8 cellular contexts compared by ENCODE assay signal in genomic region chr12:93784339-93785086, GRCh38.
DNase-seq lines count a peak whose midpoint lies in the region; ATAC-seq and TF ChIP-seq lines count a peak whose summit lies in the region.

No MANE protein-coding gene starts in this region.

- H3K79me2 ChIP-seq in KMS-11 (ENCODE audit: insufficient read depth, low read depth) = no peaks in the 10 kb centered on the region

- intact Hi-C loops in activated T-helper 1 cell treated with anti-CD3 and anti-CD28 coated beads, Interleukin-12 subunit alpha, Interleukin-12 subunit beta, Interleukin-2, Interleukin-4 antibody, amounts not matched to agents 30 ng/mL and 10 ng/mL and 1 ng/mL, durations not matched to agents 14 hours and 24 hours and 36 hours (cut with micrococcal nuclease) = loop anchor here (1.0 to 10.0 kb wide), 17 partner anchors 11 to 1280 kb away; partner anchors contain the start of genes CRADD, EEA1 and UBE2N
- intact Hi-C loops in psoas muscle (cut with DNase I) = loop anchor here in 1 of 2 donors (10.0 kb wide), 1 partner anchor 110 kb away; no protein-coding TSS in a partner anchor

- TF ChIP-seq CTCF in KMS-11 (conservative IDR thresholded peaks at IDR 0.05; ENCODE audit: low read depth, low read length) = no peak
- TF ChIP-seq CTCF in psoas muscle (IDR thresholded peaks at IDR 0.05) = no peak

- H3K27me3 ChIP-seq in BLaER1 (no peaks in the 10 kb centered on the region), KMS-11 (ENCODE audit: insufficient read depth, low read depth) (no peaks in the 10 kb centered on the region), psoas muscle (ENCODE audit: insufficient read depth in 3 of 3, low read length in 2 of 3) (no peaks in the 10 kb centered on the region)

- H3K27ac ChIP-seq in BLaER1 (no peak overlapping the region), KMS-11 (peak overlapping the region; percentile 51), psoas muscle (peak overlapping the region; percentile 85)

- H3K36me3 Mint-ChIP-seq in activated T-helper 1 cell treated with anti-CD3 and anti-CD28 coated beads, Interleukin-12 subunit alpha, Interleukin-12 subunit beta, Interleukin-2, Interleukin-4 antibody, amounts not matched to agents 30 ng/mL and 10 ng/mL and 1 ng/mL, durations not matched to agents 14 hours and 24 hours and 36 hours (ENCODE audit: low read depth) = peaks cover 12% of the 10 kb centered on the region

- peak overlapping the region; percentile 82 for H3K27ac Mint-ChIP-seq in activated T-helper 1 cell treated with anti-CD3 and anti-CD28 coated beads, Interleukin-12 subunit alpha, Interleukin-12 subunit beta, Interleukin-2, Interleukin-4 antibody, amounts not matched to agents 30 ng/mL and 10 ng/mL and 1 ng/mL, durations not matched to agents 14 hours and 24 hours and 36 hours

- peak; percentile 25 for DNase-seq in activated T-helper 1 cell treated with anti-CD3 and anti-CD28 coated beads, Interleukin-12 subunit alpha, Interleukin-12 subunit beta, Interleukin-2, Interleukin-4 antibody, amounts not matched to agents 30 ng/mL and 10 ng/mL and 1 ng/mL, durations not matched to agents 14 hours and 24 hours and 36 hours (ENCODE audit: low spot score)
- peak; percentile 54 for DNase-seq in foreskin melanocyte
- DNase-seq in psoas muscle = peak; percentile 60 to 77
- no peak for DNase-seq in NCI-H510A (lab: John Stamatoyannopoulos, UW)
- no peak for DNase-seq in globus pallidus (ENCODE audit: low spot score)
- no peak for DNase-seq in H4 (ENCODE audit: low spot score)

- no peaks in the 10 kb centered on the region for H3K27me3 Mint-ChIP-seq in activated T-helper 1 cell treated with anti-CD3 and anti-CD28 coated beads, Interleukin-12 subunit alpha, Interleukin-12 subunit beta, Interleukin-2, Interleukin-4 antibody, amounts not matched to agents 30 ng/mL and 10 ng/mL and 1 ng/mL, durations not matched to agents 14 hours and 24 hours and 36 hours (ENCODE audit: insufficient read depth)

- H4K20me1 ChIP-seq in BLaER1 (no peaks in the 10 kb centered on the region), KMS-11 (ENCODE audit: insufficient read depth) (no peaks in the 10 kb centered on the region)

- H2AFZ ChIP-seq in KMS-11 (ENCODE audit: low read depth) = peak overlapping the region; percentile 20; the same call in 1 of the 2 replicates

- peaks cover 32% of the 10 kb centered on the region for H3K4me1 ChIP-seq in BLaER1
- peaks cover 44% of the 10 kb centered on the region for H3K4me1 ChIP-seq in KMS-11 (ENCODE audit: low read depth, poor library complexity, severe bottlenecking)
- peaks cover 53% of the 10 kb centered on the region for H3K4me1 ChIP-seq in psoas muscle

- no peaks in the 10 kb centered on the region for H3K36me3 ChIP-seq in BLaER1
- H3K36me3 ChIP-seq in KMS-11 (ENCODE audit: insufficient read depth) = no peaks in the 10 kb centered on the region
- H3K36me3 ChIP-seq in psoas muscle (ENCODE audit: insufficient read depth in 1 of 2, low read depth in 1 of 2) = no peaks in the 10 kb centered on the region

- H3K4me2 ChIP-seq in BLaER1 (peak overlapping the region; percentile 46), KMS-11 (peak overlapping the region; percentile 52)

- peaks cover 14% of the 10 kb centered on the region for H3K9me3 Mint-ChIP-seq in activated T-helper 1 cell treated with anti-CD3 and anti-CD28 coated beads, Interleukin-12 subunit alpha, Interleukin-12 subunit beta, Interleukin-2, Interleukin-4 antibody, amounts not matched to agents 30 ng/mL and 10 ng/mL and 1 ng/mL, durations not matched to agents 14 hours and 24 hours and 36 hours

- WGBS in psoas muscle, 3 donors = 12 to 15% (median 13%) methylated on average over 9 of the region's 9 CpGs

- H3K9ac ChIP-seq in BLaER1 (no peak overlapping the region), KMS-11 (no peak overlapping the region; the same call in 1 of the 2 replicates)

- peaks cover 53% of the 10 kb centered on the region for H3K4me1 Mint-ChIP-seq in activated T-helper 1 cell treated with anti-CD3 and anti-CD28 coated beads, Interleukin-12 subunit alpha, Interleukin-12 subunit beta, Interleukin-2, Interleukin-4 antibody, amounts not matched to agents 30 ng/mL and 10 ng/mL and 1 ng/mL, durations not matched to agents 14 hours and 24 hours and 36 hours (ENCODE audit: low read depth)

- ATAC-seq in psoas muscle = peak; percentile 91 to 95 (median 93)

- peak overlapping the region; percentile 42 for H3K4me3 Mint-ChIP-seq in activated T-helper 1 cell treated with anti-CD3 and anti-CD28 coated beads, Interleukin-12 subunit alpha, Interleukin-12 subunit beta, Interleukin-2, Interleukin-4 antibody, amounts not matched to agents 30 ng/mL and 10 ng/mL and 1 ng/mL, durations not matched to agents 14 hours and 24 hours and 36 hours

- peaks cover 8% of the 10 kb centered on the region; the same call in 1 of the 2 replicates for H3K9me3 ChIP-seq in BLaER1
- no peaks in the 10 kb centered on the region for H3K9me3 ChIP-seq in psoas muscle

- H3K4me3 ChIP-seq in BLaER1 (no peak overlapping the region), KMS-11 (IDR thresholded peaks at IDR 0.05; ENCODE audit: insufficient read depth, low read depth, low read length) (no peak overlapping the region), psoas muscle (peak overlapping the region; percentile 47)

Comparison
In these comparisons a context has a peak if more than half of its experiments do, and no peak if none do; other contexts are left out.
1. DNase-seq: peak in activated T-helper 1 cell treated with anti-CD3 and anti-CD28 coated beads, Interleukin-12 subunit alpha, Interleukin-12 subunit beta, Interleukin-2, Interleukin-4 antibody, amounts not matched to agents 30 ng/mL and 10 ng/mL and 1 ng/mL, durations not matched to agents 14 hours and 24 hours and 36 hours (single experiment), foreskin melanocyte (single experiment) and psoas muscle (2 of 2); none in NCI-H510A (single experiment), globus pallidus (single experiment) and H4 (single experiment).